10 cellular contexts compared by ENCODE assay signal in the genomic region with DNA sequence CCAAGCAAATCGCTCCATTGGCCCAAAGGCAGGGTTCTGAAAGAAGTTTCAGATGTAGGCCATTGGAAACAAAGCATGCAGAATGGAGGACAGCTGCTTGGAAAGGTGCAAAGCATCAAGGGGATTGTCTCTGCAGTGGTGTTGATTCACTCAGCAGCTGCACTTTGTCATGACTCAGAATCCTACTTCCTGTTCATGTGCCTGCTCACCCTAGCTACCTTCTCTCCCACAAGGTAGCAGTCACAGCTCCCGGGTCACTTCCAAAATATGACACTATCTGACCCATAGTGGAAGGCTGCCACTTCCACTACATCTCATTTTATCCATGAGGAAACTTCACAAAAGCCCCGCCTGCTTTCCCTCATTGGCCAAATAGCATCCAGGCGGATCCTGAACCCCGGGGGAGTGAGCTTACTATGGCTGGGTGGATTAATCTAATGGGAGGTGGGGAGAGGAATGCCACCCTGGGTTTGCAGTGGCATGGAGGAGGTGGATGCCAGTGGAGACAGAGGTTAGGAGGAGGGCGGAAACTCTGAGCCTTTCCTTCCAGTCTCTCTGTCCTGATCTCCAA.
DNase-seq lines count a peak whose midpoint lies in the region; ATAC-seq, FAIRE-seq and TF ChIP-seq lines count a peak whose summit lies in the region.
"Had no signal": no experiment of that assay in that cellular context is flagged by ENCODE, and none has a peak within 500 bp of the region (broad histone marks: within the 10 kb centered on the region; RNA-seq: fewer than 3 reads in every experiment).

No MANE protein-coding gene starts in this region.

- H3K27me3 Mint-ChIP-seq in Caco-2 (ENCODE audit: insufficient read depth, unreplicated experiment), result no peaks in the 10 kb centered on the region

- FAIRE-seq in HTR-8/SVneo (lab: Jason Lieb, UNC) (peak; percentile 13), GM12878 (lab: Jason Lieb, UNC) (peak; percentile 89)

- H3K27ac ChIP-seq in GM12878 (ENCODE audit: control insufficient read depth, insufficient read depth), result no peak overlapping the region
- H3K27ac ChIP-seq in trophoblast cell (ENCODE audit: low read depth, low read length), result no peak overlapping the region
- H3K27ac ChIP-seq in MM.1S (ENCODE audit: low read length), result no peak overlapping the region
- H3K27ac ChIP-seq: VCaP had no signal

- H3K4me3 ChIP-seq in Caco-2 (ENCODE audit: low read depth, low read length) (no peak overlapping the region), GM12878 (no peak overlapping the region), trophoblast cell (ENCODE audit: low read depth, low read length) (no peak overlapping the region), MM.1S (ENCODE audit: low read length) (no peak overlapping the region)

- no peak overlapping the region for H3K23ac ChIP-seq in trophoblast cell (ENCODE audit: low read length)

- H3K27ac Mint-ChIP-seq in Caco-2 (ENCODE audit: unreplicated experiment), result peak overlapping the region; percentile 47

- RAD21 ChIA-PET in GM12878 (lab: Charles Lee; ENCODE audit: unreplicated experiment), result no interaction called here

- no peak overlapping the region for H3K4me3 Mint-ChIP-seq in Caco-2 (ENCODE audit: unreplicated experiment)

- TF ChIP-seq EP300 in GM12878 (IDR thresholded peaks at IDR 0.05; ENCODE audit: borderline replicate concordance in 1 of 2, control insufficient read depth in 1 of 2, low read depth in 2 of 2, low read length in 2 of 2), result no peak

- SMC1A ChIA-PET in GM12878 (lab: Charles Lee; ENCODE audit: uncharacterized antibody, unreplicated experiment), result no interaction called here

- H3K9ac ChIP-seq in GM12878 (ENCODE audit: control insufficient read depth, insufficient read depth, low read length) (no peak overlapping the region), trophoblast cell (ENCODE audit: low read length) (no peak overlapping the region), MM.1S (ENCODE audit: low read length) (no peak overlapping the region)

- H3K36me3 ChIP-seq in Caco-2 (ENCODE audit: control insufficient read depth, insufficient read depth, low read length) (no peaks in the 10 kb centered on the region), GM12878 (ENCODE audit: control insufficient read depth in 2 of 2, insufficient read depth in 2 of 2, low read length in 1 of 2) (no peaks in the 10 kb centered on the region), trophoblast cell (ENCODE audit: control insufficient read depth in 1 of 2, insufficient read depth in 2 of 2, low read length in 2 of 2) (no peaks in the 10 kb centered on the region), MM.1S (replicated peaks; ENCODE audit: insufficient read depth, low read length) (no peaks in the 10 kb centered on the region)

- peak; percentile 93 for ATAC-seq in GM21360 (IDR thresholded peaks at IDR 0.05; ENCODE audit: unreplicated experiment)
- peak; percentile 61 for ATAC-seq in GM12878

- no peak overlapping the region for H4K12ac ChIP-seq in trophoblast cell (ENCODE audit: low read depth, low read length)

- WGBS in GM12878 (ENCODE audit: insufficient coverage, insufficient replicate concordance, low lambda C conversion rate, missing lambda C conversion rate), result 32% methylated on average over 6 of the region's 6 CpGs
- WGBS in trophoblast cell (ENCODE audit: extremely low coverage, insufficient coverage, insufficient read length), result no CpG with 5 or more reads among the region's 6 CpGs

- TF ChIP-seq RAD21 in GM12878 (IDR thresholded peaks at IDR 0.05; ENCODE audit: insufficient read depth, low read depth, low read length), result no peak

- no peak overlapping the region for H4K91ac ChIP-seq in trophoblast cell (ENCODE audit: low read depth, low read length)

- H2BK120ac ChIP-seq in trophoblast cell (ENCODE audit: insufficient read depth, low read length, poor library complexity), result no peak overlapping the region

- H2BK5ac ChIP-seq in trophoblast cell (ENCODE audit: low read depth, low read length, poor library complexity), result no peak overlapping the region

- H3K4me1 ChIP-seq in Caco-2 (peaks cover 20% of the 10 kb centered on the region), GM12878 (ENCODE audit: control insufficient read depth, insufficient read depth, low read length) (peaks cover 15% of the 10 kb centered on the region), trophoblast cell (ENCODE audit: control insufficient read depth in 1 of 2, insufficient read depth in 2 of 2, low read length in 2 of 2) (peaks cover 4 to 16% of the 10 kb centered on the region in 2 experiments), MM.1S (ENCODE audit: low read length) (no peaks in the 10 kb centered on the region)

- H3K4me2 ChIP-seq in GM12878 (ENCODE audit: control insufficient read depth, insufficient read depth) (peak overlapping the region; percentile 31; the same call in 1 of the 2 replicates), trophoblast cell (ENCODE audit: low read length) (no peak overlapping the region), MM.1S (ENCODE audit: low read depth, low read length) (no peak overlapping the region)

- H3K79me2 ChIP-seq in GM12878 (ENCODE audit: control insufficient read depth, insufficient read depth, low read length) (no peaks in the 10 kb centered on the region), trophoblast cell (ENCODE audit: control insufficient read depth, insufficient read depth, low read length, poor library complexity) (no peaks in the 10 kb centered on the region), MM.1S (ENCODE audit: low read length) (no peaks in the 10 kb centered on the region)

- no peak overlapping the region for H2BK12ac ChIP-seq in trophoblast cell (ENCODE audit: low read length)

- H2AK5ac ChIP-seq in trophoblast cell (ENCODE audit: low read length), result no peak overlapping the region

- H3K79me1 ChIP-seq in trophoblast cell (ENCODE audit: low read length), result peaks cover 2% of the 10 kb centered on the region

- no peaks in the 10 kb centered on the region for H4K20me1 ChIP-seq in GM12878 (ENCODE audit: control insufficient read depth, insufficient read depth)
- no peaks in the 10 kb centered on the region for H4K20me1 ChIP-seq in MM.1S (ENCODE audit: insufficient read depth, low read length)

- BruUV-seq in Caco-2 (replicated peaks; lab: Mats Ljungman, UMichigan) (no TSS peak), GM12878 (replicated peaks; lab: Mats Ljungman, UMichigan) (no TSS peak)

- H4K8ac ChIP-seq in trophoblast cell (ENCODE audit: low read depth, low read length), result no peak overlapping the region

- H2AFZ ChIP-seq in GM12878 (ENCODE audit: control insufficient read depth, low read depth, low read length) (no peak overlapping the region; the same call in 1 of the 2 replicates), trophoblast cell (ENCODE audit: insufficient read depth, low read length, poor library complexity) (no peak overlapping the region), MM.1S (ENCODE audit: low read length) (no peak overlapping the region)

- DNase-seq in Caco-2, result peak in 1 of 2 experiments; percentile 22
- no peak for DNase-seq in HTR-8/SVneo (ENCODE audit: insufficient read length, low spot score)
- DNase-seq in GM12878 (ENCODE audit: low read depth, low spot score), result peak; percentile 23
- DNase-seq in trophoblast cell, result no peak
- no peak for DNase-seq in GM19240 (ENCODE audit: insufficient read length, low spot score)
- DNase-seq in MM.1S, result no peak
- no peak for DNase-seq in NCI-H2227 (lab: John Stamatoyannopoulos, UW; ENCODE audit: unreplicated experiment)
- DNase-seq: NCI-H2227 treated with DMSO at 0.1 percent for 48 hours had no signal

- intact Hi-C loops in Caco-2 (cut with micrococcal nuclease; ENCODE audit: unreplicated experiment) (no loop called here), GM12878 (cut with micrococcal nuclease; ENCODE audit: unreplicated experiment) (no loop called here)

- no peak overlapping the region for H3K14ac ChIP-seq in trophoblast cell (ENCODE audit: low read length)

- H3K36me3 Mint-ChIP-seq in Caco-2 (ENCODE audit: insufficient read depth, unreplicated experiment), result peaks cover 1% of the 10 kb centered on the region

- in situ Hi-C loops in GM12878 (cut with MboI), result no loop called here

- H3K27me3 ChIP-seq in Caco-2 (replicated peaks; ENCODE audit: control insufficient read depth, insufficient read depth, low read length) (no peaks in the 10 kb centered on the region), GM12878 (replicated peaks in 1 of 2; ENCODE audit: control insufficient read depth in 2 of 2, insufficient read depth in 2 of 2, low read length in 1 of 2) (no peaks in the 10 kb centered on the region; a peak in 2 of 4 replicates), trophoblast cell (ENCODE audit: insufficient read depth, low read length) (no peaks in the 10 kb centered on the region), MM.1S (replicated peaks; ENCODE audit: insufficient read depth, low read length) (no peaks in the 10 kb centered on the region)

- TF ChIP-seq CTCF in Caco-2 (IDR thresholded peaks at IDR 0.05; ENCODE audit: insufficient read depth in 1 of 2, low read depth in 1 of 2, low read length in 1 of 2, severe bottlenecking in 1 of 2, unreplicated experiment in 1 of 2) (no peak), GM12878 (IDR thresholded peaks at IDR 0.05 in 2 of 3, conservative IDR thresholded peaks at IDR 0.05 in 1 of 3; ENCODE audit: control insufficient read depth in 2 of 3, extremely low read depth in 1 of 3, insufficient read depth in 1 of 3, low read depth in 3 of 3, low read length in 3 of 3) (no peak), MM.1S (IDR thresholded peaks at IDR 0.05; ENCODE audit: low read length) (no peak)

- H3K4me1 Mint-ChIP-seq in Caco-2 (ENCODE audit: low read depth, unreplicated experiment), result peaks cover 15% of the 10 kb centered on the region

- no peak overlapping the region for H3K4ac ChIP-seq in trophoblast cell (ENCODE audit: low read depth, low read length)

- TF ChIP-seq POLR2A in GM12878 (IDR thresholded peaks at IDR 0.05; ENCODE audit: low read depth, low read length), result no peak

- no peaks in the 10 kb centered on the region for H3K9me2 ChIP-seq in MM.1S (replicated peaks; ENCODE audit: insufficient read depth, low read length)

- no peaks in the 10 kb centered on the region for H3F3A ChIP-seq in MM.1S (ENCODE audit: insufficient read depth, low read length)

- POLR2A ChIA-PET in Caco-2 (lab: Charles Lee) (no interaction called here), GM12878 (lab: Charles Lee) (no interaction called here)

- CTCF ChIA-PET in Caco-2 (lab: Charles Lee) (no interaction called here), GM12878 (lab: Yijun Ruan, JAX) (interaction anchor here (1.1 kb wide), 1 partner anchor 147 kb away, joined by 4 read pairs; no protein-coding TSS in a partner anchor)

- H3K9me3 ChIP-seq in Caco-2 (peaks cover 13% of the 10 kb centered on the region), GM12878 (replicated peaks; ENCODE audit: control insufficient read depth, insufficient read depth, low read length) (no peaks in the 10 kb centered on the region), trophoblast cell (ENCODE audit: insufficient read depth, low read depth, low read length) (no peaks in the 10 kb centered on the region), MM.1S (replicated peaks; ENCODE audit: insufficient read depth, low read length) (no peaks in the 10 kb centered on the region)

- peaks cover 25% of the 10 kb centered on the region for H3K9me3 Mint-ChIP-seq in Caco-2 (ENCODE audit: unreplicated experiment)

- no peak overlapping the region for H3K18ac ChIP-seq in trophoblast cell (ENCODE audit: low read length)

TF ChIP-seq in GM12878, 131 proteins besides CTCF, POLR2A, EP300 and RAD21 (continues in another document):
- peak; percentile 68; the same call in 1 of the 2 replicates for TF ChIP-seq IRF4 (IDR thresholded peaks at IDR 0.05; ENCODE audit: low read depth, low read length)
